Comparison of ENCODE assay signal across 8 cellular contexts in the genomic region with DNA sequence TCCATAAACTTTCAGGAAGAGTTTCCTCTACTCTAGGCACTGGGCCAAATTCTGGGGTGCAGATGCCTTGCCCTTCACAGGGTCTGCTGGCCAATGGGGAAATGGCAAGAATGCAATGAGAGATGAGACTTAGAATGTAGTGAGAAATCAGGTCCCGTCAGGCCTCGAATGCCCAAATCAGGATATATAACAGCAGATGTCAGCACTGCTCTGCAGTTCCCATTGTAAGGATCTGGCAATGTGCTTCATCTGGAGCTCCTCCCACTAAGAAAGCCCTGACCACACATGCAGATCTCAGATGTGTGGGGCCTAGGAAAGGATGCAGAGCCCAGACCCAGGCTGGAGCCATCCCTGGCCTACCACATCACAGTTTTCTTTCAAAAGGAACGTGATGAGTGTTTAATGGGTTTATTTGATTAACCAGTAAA. TPM values are rescaled to one million over a fixed set of nuclear protein-coding genes. Genes with fewer than 3 reads are reported as not detected.
DNase-seq lines count a peak whose midpoint lies in the region; ATAC-seq lines count a peak whose summit lies in the region.

No MANE protein-coding gene starts in this region.

- CTCF ChIA-PET in activated CD4-positive, alpha-beta T cell treated with anti-CD3 and anti-CD28 coated beads for 36 hours (lab: Charles Lee) = no interaction called here

- ATAC-seq in HG03025 (IDR thresholded peaks at IDR 0.05; ENCODE audit: low FRiP score, unreplicated experiment) (no peak), HG03175 (IDR thresholded peaks at IDR 0.05; ENCODE audit: unreplicated experiment) (no peak), HG03378 (IDR thresholded peaks at IDR 0.05; ENCODE audit: unreplicated experiment) (no peak)
- no peak for ATAC-seq in activated CD4-positive, alpha-beta T cell treated with anti-CD3 and anti-CD28 coated beads for 36 hours

- POLR2A ChIA-PET in activated CD4-positive, alpha-beta T cell treated with anti-CD3 and anti-CD28 coated beads for 36 hours (lab: Charles Lee) = no interaction called here

- H3K4me3 Mint-ChIP-seq in activated CD4-positive, alpha-beta T cell treated with anti-CD3 and anti-CD28 coated beads for 36 hours = no peak overlapping the region

- no peak overlapping the region for H3K27ac Mint-ChIP-seq in activated CD4-positive, alpha-beta T cell treated with anti-CD3 and anti-CD28 coated beads for 36 hours

- peaks cover 9% of the 10 kb centered on the region for H3K4me1 Mint-ChIP-seq in activated CD4-positive, alpha-beta T cell treated with anti-CD3 and anti-CD28 coated beads for 36 hours

- DNase-seq in DMS114 treated with DMSO at 0.1 percent for 48 hours (lab: John Stamatoyannopoulos, UW; ENCODE audit: unreplicated experiment) (peak; percentile 17), RKO (ENCODE audit: low spot score) (peak; percentile 34), fibroblast of gingiva (ENCODE audit: low read depth) (peak; percentile 85), non-pigmented ciliary epithelial cell (ENCODE audit: low read depth) (peak; percentile 78)
- no peak for DNase-seq in activated CD4-positive, alpha-beta T cell treated with anti-CD3 and anti-CD28 coated beads for 36 hours

- H3K36me3 Mint-ChIP-seq in activated CD4-positive, alpha-beta T cell treated with anti-CD3 and anti-CD28 coated beads for 36 hours (ENCODE audit: low read depth) = no peaks in the 10 kb centered on the region

- no peaks in the 10 kb centered on the region for H3K9me3 Mint-ChIP-seq in activated CD4-positive, alpha-beta T cell treated with anti-CD3 and anti-CD28 coated beads for 36 hours (ENCODE audit: low read depth)

- intact Hi-C loops in activated CD4-positive, alpha-beta T cell treated with anti-CD3 and anti-CD28 coated beads for 36 hours (cut with DNase I, micrococcal nuclease) = no loop called here

- no peaks in the 10 kb centered on the region for H3K27me3 Mint-ChIP-seq in activated CD4-positive, alpha-beta T cell treated with anti-CD3 and anti-CD28 coated beads for 36 hours

RNA-seq across cellular contexts. Expression of gene LPCAT2, which starts 13.9 kb away (rescaled TPM):
- total RNA-seq in activated CD4-positive, alpha-beta T cell treated with anti-CD3 and anti-CD28 coated beads for 36 hours = under 1 TPM; 0.37 to 0.59 TPM

RNA-seq across cellular contexts. Expression of gene MMP2, which starts 16.0 kb away (rescaled TPM):
- total RNA-seq in activated CD4-positive, alpha-beta T cell treated with anti-CD3 and anti-CD28 coated beads for 36 hours = not detected
